ENCODE assay signal across 8 cellular contexts in the genomic region with DNA sequence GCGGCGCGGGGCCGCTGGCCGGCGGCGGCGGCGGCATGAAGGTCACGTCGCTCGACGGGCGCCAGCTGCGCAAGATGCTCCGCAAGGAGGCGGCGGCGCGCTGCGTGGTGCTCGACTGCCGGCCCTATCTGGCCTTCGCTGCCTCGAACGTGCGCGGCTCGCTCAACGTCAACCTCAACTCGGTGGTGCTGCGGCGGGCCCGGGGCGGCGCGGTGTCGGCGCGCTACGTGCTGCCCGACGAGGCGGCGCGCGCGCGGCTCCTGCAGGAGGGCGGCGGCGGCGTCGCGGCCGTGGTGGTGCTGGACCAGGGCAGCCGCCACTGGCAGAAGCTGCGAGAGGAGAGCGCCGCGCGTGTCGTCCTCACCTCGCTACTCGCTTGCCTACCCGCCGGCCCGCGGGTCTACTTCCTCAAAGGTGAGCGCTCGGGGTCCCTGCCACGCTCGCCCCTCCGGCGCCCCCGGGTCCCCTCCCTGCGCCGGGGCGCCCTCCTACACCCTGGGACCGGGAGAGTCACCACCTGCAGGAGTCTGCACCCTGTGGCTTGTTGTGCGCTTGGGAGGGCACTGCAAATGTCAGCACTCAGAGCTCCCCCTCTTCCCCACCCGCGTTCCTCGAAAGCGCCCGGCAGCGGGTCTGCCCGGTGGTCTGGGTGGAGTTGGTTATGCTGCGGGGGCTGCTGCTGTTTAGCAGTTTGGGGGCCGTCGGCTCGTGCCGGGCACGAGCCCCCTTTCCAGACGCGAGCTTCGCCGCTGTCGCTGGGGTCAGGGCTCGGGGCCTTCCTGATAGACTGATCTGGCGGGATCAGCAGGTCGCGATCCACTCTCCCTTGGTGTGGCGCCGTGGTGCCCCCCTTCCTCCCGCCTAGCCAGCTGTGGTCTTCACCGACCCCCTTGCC. TPM values are rescaled to one million over a fixed set of nuclear protein-coding genes. Genes with fewer than 3 reads are reported as not detected.
DNase-seq lines count a peak whose midpoint lies in the region; ATAC-seq and TF ChIP-seq lines count a peak whose summit lies in the region.

No MANE protein-coding gene starts in this region.

- intact Hi-C loops in OCI-LY7 (cut with micrococcal nuclease; ENCODE audit: unreplicated experiment), result no loop called here
- intact Hi-C loops in posterior cingulate gyrus (cut with DNase I), result no loop called here

- no peak for TF ChIP-seq CTCF in OCI-LY7 (conservative IDR thresholded peaks at IDR 0.05; ENCODE audit: low read length)

- no peak overlapping the region for H2AFZ ChIP-seq in OCI-LY7 (ENCODE audit: low read length)

- no peaks in the 10 kb centered on the region for H3K36me3 ChIP-seq in OCI-LY7 (ENCODE audit: insufficient read depth, low read length)

- no TSS peak for BruUV-seq in OCI-LY7 (replicated peaks; lab: Mats Ljungman, UMichigan)

- CTCF ChIA-PET in OCI-LY7 (lab: Charles Lee; ENCODE audit: unreplicated experiment), result interaction anchor here (1.7 kb wide), 1 partner anchor 144 kb away, joined by 5 read pairs; no protein-coding TSS in a partner anchor

- DNase-seq in NCI-H526 (lab: John Stamatoyannopoulos, UW) (peak; percentile 3 to 56), NCI-H526 treated with DMSO at 0.1 percent for 48 hours (lab: John Stamatoyannopoulos, UW) (no peak), OCI-LY7 (ENCODE audit: low spot score) (peak; percentile 44), glomerular visceral epithelial cell (ENCODE audit: extremely low spot score) (peak; percentile 65), posterior cingulate gyrus (peak in 8 of 10 donors; percentile 16 to 92 (median 40))
- DNase-seq in activated effector memory CD4-positive, alpha-beta T cell treated with anti-CD3 and anti-CD28 coated beads, Interleukin-2, amount 50 U/mL, for 16 hours, result peak; percentile 88

- peaks cover 39% of the 10 kb centered on the region for H3K4me1 ChIP-seq in OCI-LY7 (ENCODE audit: insufficient read depth, low read length, poor library complexity, severe bottlenecking)

- H3K79me2 ChIP-seq in OCI-LY7 (ENCODE audit: insufficient read depth, low read depth, low read length), result no peaks in the 10 kb centered on the region

- peak overlapping the region; percentile 70 for H3K4me3 ChIP-seq in OCI-LY7 (ENCODE audit: low read depth, low read length, poor library complexity, severe bottlenecking)

- no peaks in the 10 kb centered on the region for H3K9me2 ChIP-seq in OCI-LY7 (ENCODE audit: insufficient read depth, low read length)

- H3K4me2 ChIP-seq in OCI-LY7 (ENCODE audit: low read length), result peak overlapping the region; percentile 75

- no peaks in the 10 kb centered on the region for H3K9me3 ChIP-seq in OCI-LY7 (ENCODE audit: low read length)

- no peak overlapping the region for H3K27ac ChIP-seq in OCI-LY7 (ENCODE audit: low read depth, low read length, poor library complexity, severe bottlenecking)

- no peaks in the 10 kb centered on the region for H4K20me1 ChIP-seq in OCI-LY7 (ENCODE audit: insufficient read depth, low read length)

- POLR2A ChIA-PET in OCI-LY7 (lab: Charles Lee), result interaction anchor here (0.6 to 1.0 kb wide), 4 partner anchors 19 to 159 kb away, joined by 3 to 4 read pairs (median 3); no protein-coding TSS in a partner anchor

- ATAC-seq in HG02943 (IDR thresholded peaks at IDR 0.05; ENCODE audit: low read depth, unreplicated experiment) (peak; percentile 9), HG03439 (IDR thresholded peaks at IDR 0.05; ENCODE audit: unreplicated experiment) (no peak)

RNA-seq across cellular contexts. Expression of gene DUSP5, which starts 0.6 kb away (rescaled TPM):
- total RNA-seq in OCI-LY7 (2014; rRNA removed; shearing (Covaris generic)), result 0.06 and 0.08 TPM in 2 replicates
- 0.28 and 0.97 TPM in 2 replicates for total RNA-seq in OCI-LY7 (2022)
